ENCODE assay signal across 1 cellular context in genomic region chr15:40941528-40942336, GRCh38.
TF ChIP-seq lines count a peak whose summit lies in the region.

No MANE protein-coding gene starts in this region.

TF ChIP-seq in GM12878, 131 proteins besides CTCF, POLR2A, EP300 and RAD21 (continued from another document and continues in another):
- TF ChIP-seq ELK1 (IDR thresholded peaks at IDR 0.05; ENCODE audit: low read depth, low read length) (no peak), CUX1 (IDR thresholded peaks at IDR 0.05; ENCODE audit: insufficient replicate concordance, low read depth, low read length) (no peak), E4F1 (IDR thresholded peaks at IDR 0.05; ENCODE audit: borderline replicate concordance, partially characterized antibody) (no peak), BHLHE40 (IDR thresholded peaks at IDR 0.05; ENCODE audit: borderline replicate concordance in 1 of 2, low read depth in 2 of 2, low read length in 1 of 2) (peak in 1 of 2 experiments; percentile 69; a peak in 2 of 4 replicates), ZNF24 (IDR thresholded peaks at IDR 0.05) (no peak), RELB (IDR thresholded peaks at IDR 0.05; ENCODE audit: low read depth) (no peak), PKNOX1 (IDR thresholded peaks at IDR 0.05) (no peak), ZBTB4 (CRISPR knock-in tag; IDR thresholded peaks at IDR 0.05) (no peak), ZNF592 (IDR thresholded peaks at IDR 0.05) (no peak), SIN3A (IDR thresholded peaks at IDR 0.05; ENCODE audit: low read depth, low read length) (no peak), PRDM15 (CRISPR knock-in tag; IDR thresholded peaks at IDR 0.05) (no peak), HCFC1 (IDR thresholded peaks at IDR 0.05; ENCODE audit: low read length) (no peak), BRCA1 (IDR thresholded peaks at IDR 0.05; ENCODE audit: low read depth, low read length) (no peak), TAF1 (IDR thresholded peaks at IDR 0.05; ENCODE audit: borderline replicate concordance, low read depth, low read length) (0 out of 2 replicates have a peak, but pooled peaks have one; percentile 14), ATF7 (IDR thresholded peaks at IDR 0.05; ENCODE audit: low read depth) (no peak), POU2F2 (IDR thresholded peaks at IDR 0.05; ENCODE audit: borderline replicate concordance, low read depth, low read length) (peak; percentile 37; the same call in 1 of the 3 replicates), JUNB (IDR thresholded peaks at IDR 0.05) (no peak), CBFB (IDR thresholded peaks at IDR 0.05; ENCODE audit: low read depth) (no peak), STAT3 (IDR thresholded peaks at IDR 0.05; ENCODE audit: low read depth, low read length) (no peak), E2F8 (IDR thresholded peaks at IDR 0.05; ENCODE audit: low read depth, partially characterized antibody) (no peak), SUZ12 (IDR thresholded peaks at IDR 0.05; ENCODE audit: unreplicated experiment) (no peak), CBX3 (IDR thresholded peaks at IDR 0.05; ENCODE audit: borderline replicate concordance, low read depth) (no peak), FOXM1 (IDR thresholded peaks at IDR 0.05; ENCODE audit: low read depth, low read length) (no peak)
